In the genomic region with DNA sequence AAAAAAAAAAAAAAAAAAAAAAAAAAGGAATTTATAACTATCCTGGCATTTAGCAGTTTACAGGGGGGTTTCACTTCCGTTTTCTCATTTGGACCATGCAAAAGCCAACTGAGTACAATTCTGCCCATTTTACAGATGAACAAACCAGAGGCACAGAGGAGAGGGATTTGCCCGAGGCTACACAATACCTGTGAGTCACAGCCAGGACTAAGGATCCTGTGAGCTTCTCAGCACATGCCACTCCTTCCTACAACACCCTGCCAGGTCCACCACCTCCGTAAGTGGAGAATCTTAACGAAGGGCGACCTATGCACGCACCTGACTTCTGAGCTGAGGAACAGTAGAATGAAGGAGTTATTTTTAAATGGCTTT, we compare ENCODE assay signal across 8 cellular contexts.
DNase-seq lines count a peak whose midpoint lies in the region; ATAC-seq and TF ChIP-seq lines count a peak whose summit lies in the region.

No MANE protein-coding gene starts in this region.

- ATAC-seq in T-helper 17 cell (no peak), GM21515 (IDR thresholded peaks at IDR 0.05; ENCODE audit: unreplicated experiment) (no peak)

- no peak overlapping the region for H3K4me3 ChIP-seq in GM12865 (ENCODE audit: low read depth, low read length)
- peak overlapping the region; percentile 28 for H3K4me3 ChIP-seq in fibroblast of mammary gland (ENCODE audit: control insufficient read depth, low read depth, low read length)
- H3K4me3 ChIP-seq in sigmoid colon: peak overlapping the region in 3 of 4 donors; percentile 26 to 35 (median 31)

- H3K27me3 Mint-ChIP-seq in T-helper 17 cell: no peaks in the 10 kb centered on the region

- no peaks in the 10 kb centered on the region for H3K4me1 ChIP-seq in sigmoid colon

- no peaks in the 10 kb centered on the region for H3K36me3 ChIP-seq in sigmoid colon

- TF ChIP-seq CTCF in GM12865 (IDR thresholded peaks at IDR 0.05; ENCODE audit: insufficient read depth, low read depth, low read length, missing control alignments) (no peak), fibroblast of mammary gland (conservative IDR thresholded peaks at IDR 0.05; ENCODE audit: control insufficient read depth, insufficient read depth, low read depth, low read length) (no peak), sigmoid colon (IDR thresholded peaks at IDR 0.05) (no peak)

- H3K27ac ChIP-seq in sigmoid colon: peak overlapping the region; percentile 71 to 80 (median 78)

- intact Hi-C loops in sigmoid colon (cut with DNase I): loop anchor here (2.0 to 10.0 kb wide), 2 partner anchors 37 to 135 kb away; no protein-coding TSS in a partner anchor

- H3K27me3 ChIP-seq in sigmoid colon: no peaks in the 10 kb centered on the region

- peaks cover 7% of the 10 kb centered on the region for H3K4me1 Mint-ChIP-seq in T-helper 17 cell

- no peaks in the 10 kb centered on the region for H3K36me3 Mint-ChIP-seq in T-helper 17 cell (ENCODE audit: low read depth)

- 6 to 28% methylated on average over 6 of the region's 6 CpGs for WGBS in sigmoid colon, 2 donors

- no peak for TF ChIP-seq POLR2A in sigmoid colon (IDR thresholded peaks at IDR 0.05)

- peak overlapping the region; percentile 78 for H3K4me3 Mint-ChIP-seq in T-helper 17 cell

- no peak for TF ChIP-seq EP300 in sigmoid colon (IDR thresholded peaks at IDR 0.05)

- peak overlapping the region; percentile 91 for H3K27ac Mint-ChIP-seq in T-helper 17 cell

- H3K9me3 ChIP-seq in T-helper 17 cell (ENCODE audit: control insufficient read depth, low read length, poor library complexity, severe bottlenecking) (no peaks in the 10 kb centered on the region), sigmoid colon (no peaks in the 10 kb centered on the region)

- DNase-seq in GM12865 (ENCODE audit: low read depth) (peak; percentile 1), T-helper 17 cell (no peak), fibroblast of mammary gland (ENCODE audit: low read depth) (no peak), sigmoid colon (no peak), NCI-H1436 (lab: John Stamatoyannopoulos, UW) (no peak), SHP77 (lab: John Stamatoyannopoulos, UW) (no peak), NCI-H2081 treated with DMSO at 0.1 percent for 48 hours (lab: John Stamatoyannopoulos, UW) (no peak)
